11 cellular contexts compared by ENCODE assay signal in the genomic region with DNA sequence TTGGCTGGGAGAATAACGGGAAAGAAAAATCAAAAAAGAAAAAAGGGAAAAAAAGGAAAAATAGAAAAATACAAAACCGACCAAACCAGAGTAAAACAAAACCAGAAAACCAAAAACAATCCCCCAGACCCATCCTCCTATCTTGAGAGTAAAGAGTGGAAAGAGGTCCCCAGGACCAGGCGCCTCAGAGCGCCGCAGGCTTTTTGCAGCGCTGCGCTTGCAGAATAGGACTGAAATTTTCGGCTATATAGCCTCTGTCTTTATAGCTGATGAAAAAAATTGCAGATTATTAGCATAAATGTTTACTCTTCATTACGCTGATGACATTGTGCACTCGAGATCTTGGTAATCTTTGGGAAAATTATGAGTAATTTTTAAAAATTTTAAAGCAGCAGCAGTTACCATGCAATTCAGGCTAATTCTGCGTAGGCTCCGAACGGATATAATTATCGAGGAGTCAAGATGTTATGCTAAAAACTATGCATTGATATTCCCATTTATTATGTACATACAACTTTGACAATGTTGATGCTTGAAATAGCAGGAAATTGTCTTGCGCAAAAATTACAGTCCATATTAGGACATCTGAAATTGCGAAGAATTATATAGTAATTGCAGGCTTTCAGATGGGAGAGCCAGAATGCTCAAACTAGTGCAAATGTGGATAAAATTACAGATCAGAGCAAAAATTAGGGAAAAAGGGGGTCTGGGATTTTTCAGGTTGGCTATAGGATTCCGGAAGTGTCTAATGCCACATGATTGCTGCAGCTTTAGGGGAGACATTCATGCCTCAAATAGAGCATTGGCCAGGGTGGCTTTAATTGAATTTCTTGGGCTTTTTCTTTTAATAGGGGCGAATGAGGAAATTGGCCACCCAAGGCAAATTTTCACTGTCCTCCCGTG. TPM values are rescaled to one million over a fixed set of nuclear protein-coding genes. Genes with fewer than 3 reads are reported as not detected.
DNase-seq lines count a peak whose midpoint lies in the region; ATAC-seq lines count a peak whose summit lies in the region.
"Had no signal": no experiment of that assay in that cellular context is flagged by ENCODE, and none has a peak within 500 bp of the region (broad histone marks: within the 10 kb centered on the region; RNA-seq: fewer than 3 reads in every experiment).

No MANE protein-coding gene starts in this region.

- H3K4me3 Mint-ChIP-seq in activated T-helper 1 cell treated with anti-CD3 and anti-CD28 coated beads, Interleukin-12 subunit alpha, Interleukin-12 subunit beta, Interleukin-2, Interleukin-4 antibody, amounts not matched to agents 30 ng/mL and 10 ng/mL and 1 ng/mL, durations not matched to agents 14 hours and 24 hours and 36 hours = peak overlapping the region; percentile 57
- H3K4me3 Mint-ChIP-seq in natural killer cell treated with Interleukin-12 subunit alpha and Interleukin-12 subunit beta and Interleukin-15 and Interleukin-18, amount 100 ng/mL, for 72 hours = peak overlapping the region; percentile 82

- in situ Hi-C loops in HAP-1 (cut with MboI; ENCODE audit: low sequenced_read_pairs) = no loop called here

- intact Hi-C loops in activated T-helper 1 cell treated with anti-CD3 and anti-CD28 coated beads, Interleukin-12 subunit alpha, Interleukin-12 subunit beta, Interleukin-2, Interleukin-4 antibody, amounts not matched to agents 30 ng/mL and 10 ng/mL and 1 ng/mL, durations not matched to agents 14 hours and 24 hours and 36 hours (cut with micrococcal nuclease) = no loop called here

- H3K4me1 ChIP-seq in HAP-1 = peaks cover 15% of the 10 kb centered on the region

- DNase-seq in NCI-H146 (lab: John Stamatoyannopoulos, UW) (peak; percentile 64), NCI-H146 treated with DMSO at 0.1 percent for 48 hours (lab: John Stamatoyannopoulos, UW; ENCODE audit: unreplicated experiment) (no peak), HAP-1 (ENCODE audit: low spot score in 2 of 2) (no peak), anterior cingulate cortex (lab: John Stamatoyannopoulos, UW) (no peak), DMS 273 (lab: John Stamatoyannopoulos, UW; ENCODE audit: unreplicated experiment) (no peak)
- no peak for DNase-seq in activated T-helper 1 cell treated with anti-CD3 and anti-CD28 coated beads, Interleukin-12 subunit alpha, Interleukin-12 subunit beta, Interleukin-2, Interleukin-4 antibody, amounts not matched to agents 30 ng/mL and 10 ng/mL and 1 ng/mL, durations not matched to agents 14 hours and 24 hours and 36 hours (ENCODE audit: low spot score)
- no peak for DNase-seq in natural killer cell treated with Interleukin-12 subunit alpha and Interleukin-12 subunit beta and Interleukin-15 and Interleukin-18, amount 100 ng/mL, for 72 hours (ENCODE audit: low spot score)
- DNase-seq in stimulated activated CD4-positive, alpha-beta T cell treated with anti-CD3 and anti-CD28 coated beads, Interleukin-1b, Interleukin-23, amount 100 ng/mL, for 48 hours = no peak
- DNase-seq: NCI-H526 treated with DMSO at 0.1 percent for 48 hours, occipital lobe had no signal

- H3K27ac Mint-ChIP-seq in activated T-helper 1 cell treated with anti-CD3 and anti-CD28 coated beads, Interleukin-12 subunit alpha, Interleukin-12 subunit beta, Interleukin-2, Interleukin-4 antibody, amounts not matched to agents 30 ng/mL and 10 ng/mL and 1 ng/mL, durations not matched to agents 14 hours and 24 hours and 36 hours = peak overlapping the region; percentile 85
- peak overlapping the region; percentile 38 to 62 for H3K27ac Mint-ChIP-seq in natural killer cell treated with Interleukin-12 subunit alpha and Interleukin-12 subunit beta and Interleukin-15 and Interleukin-18, amount 100 ng/mL, for 72 hours

- no peak for ATAC-seq in natural killer cell treated with Interleukin-12 subunit alpha and Interleukin-12 subunit beta and Interleukin-15 and Interleukin-18, amount 100 ng/mL, for 72 hours

- peaks cover 82% of the 10 kb centered on the region for H3K27me3 Mint-ChIP-seq in activated T-helper 1 cell treated with anti-CD3 and anti-CD28 coated beads, Interleukin-12 subunit alpha, Interleukin-12 subunit beta, Interleukin-2, Interleukin-4 antibody, amounts not matched to agents 30 ng/mL and 10 ng/mL and 1 ng/mL, durations not matched to agents 14 hours and 24 hours and 36 hours (ENCODE audit: insufficient read depth)
- peaks cover 56 to 69% of the 10 kb centered on the region in 2 donors for H3K27me3 Mint-ChIP-seq in natural killer cell treated with Interleukin-12 subunit alpha and Interleukin-12 subunit beta and Interleukin-15 and Interleukin-18, amount 100 ng/mL, for 72 hours

- peaks cover 39% of the 10 kb centered on the region for H3K4me1 Mint-ChIP-seq in activated T-helper 1 cell treated with anti-CD3 and anti-CD28 coated beads, Interleukin-12 subunit alpha, Interleukin-12 subunit beta, Interleukin-2, Interleukin-4 antibody, amounts not matched to agents 30 ng/mL and 10 ng/mL and 1 ng/mL, durations not matched to agents 14 hours and 24 hours and 36 hours (ENCODE audit: low read depth)
- peaks cover 31 to 42% of the 10 kb centered on the region in 2 donors for H3K4me1 Mint-ChIP-seq in natural killer cell treated with Interleukin-12 subunit alpha and Interleukin-12 subunit beta and Interleukin-15 and Interleukin-18, amount 100 ng/mL, for 72 hours (ENCODE audit: low read depth in 2 of 2)

- no peaks in the 10 kb centered on the region for H3K27me3 ChIP-seq in HAP-1 (ENCODE audit: low read depth)

- peaks cover 6% of the 10 kb centered on the region for H3K36me3 Mint-ChIP-seq in activated T-helper 1 cell treated with anti-CD3 and anti-CD28 coated beads, Interleukin-12 subunit alpha, Interleukin-12 subunit beta, Interleukin-2, Interleukin-4 antibody, amounts not matched to agents 30 ng/mL and 10 ng/mL and 1 ng/mL, durations not matched to agents 14 hours and 24 hours and 36 hours (ENCODE audit: low read depth)
- H3K36me3 Mint-ChIP-seq in natural killer cell treated with Interleukin-12 subunit alpha and Interleukin-12 subunit beta and Interleukin-15 and Interleukin-18, amount 100 ng/mL, for 72 hours = peaks cover 10% of the 10 kb centered on the region

- peak overlapping the region; percentile 4; the same call in 1 of the 2 replicates for H3K4me3 ChIP-seq in HAP-1

- H3K36me3 ChIP-seq in HAP-1 (replicated peaks) = no peaks in the 10 kb centered on the region; the same call in 1 of the 2 replicates
- H3K36me3 ChIP-seq: cardiac muscle cell had no signal

- no peaks in the 10 kb centered on the region for H3K9me3 ChIP-seq in HAP-1

- no peaks in the 10 kb centered on the region for H3K9me3 Mint-ChIP-seq in activated T-helper 1 cell treated with anti-CD3 and anti-CD28 coated beads, Interleukin-12 subunit alpha, Interleukin-12 subunit beta, Interleukin-2, Interleukin-4 antibody, amounts not matched to agents 30 ng/mL and 10 ng/mL and 1 ng/mL, durations not matched to agents 14 hours and 24 hours and 36 hours
- H3K9me3 Mint-ChIP-seq in natural killer cell treated with Interleukin-12 subunit alpha and Interleukin-12 subunit beta and Interleukin-15 and Interleukin-18, amount 100 ng/mL, for 72 hours = no peaks in the 10 kb centered on the region

RNA-seq across cellular contexts. Expression of a gene that starts 8.4 kb away (rescaled TPM):
- total RNA-seq in activated T-helper 1 cell treated with anti-CD3 and anti-CD28 coated beads, Interleukin-12 subunit alpha, Interleukin-12 subunit beta, Interleukin-2, Interleukin-4 antibody, amounts not matched to agents 30 ng/mL and 10 ng/mL and 1 ng/mL, durations not matched to agents 14 hours and 24 hours and 36 hours = not detected in 2 replicates
- total RNA-seq in natural killer cell treated with Interleukin-12 subunit alpha and Interleukin-12 subunit beta and Interleukin-15 and Interleukin-18, amount 100 ng/mL, for 72 hours = not detected
- total RNA-seq: cardiac muscle cell had no signal

RNA-seq across cellular contexts. Expression of a gene that starts 9.0 kb away (rescaled TPM):
- total RNA-seq in activated T-helper 1 cell treated with anti-CD3 and anti-CD28 coated beads, Interleukin-12 subunit alpha, Interleukin-12 subunit beta, Interleukin-2, Interleukin-4 antibody, amounts not matched to agents 30 ng/mL and 10 ng/mL and 1 ng/mL, durations not matched to agents 14 hours and 24 hours and 36 hours = 0.20 TPM in 1 of 2 replicates, not detected in the other
- total RNA-seq in natural killer cell treated with Interleukin-12 subunit alpha and Interleukin-12 subunit beta and Interleukin-15 and Interleukin-18, amount 100 ng/mL, for 72 hours = under 1 TPM in 1 of 2 donors, not detected in 1; 0.25 TPM
- total RNA-seq: cardiac muscle cell had no signal
